In genomic region chr10:89412287-89412686, GRCh38 we compare ENCODE assay signal across 18 cellular contexts. TPM values are rescaled to one million over a fixed set of nuclear protein-coding genes. Genes with fewer than 3 reads are reported as not detected.
DNase-seq lines count a peak whose midpoint lies in the region; ATAC-seq and TF ChIP-seq lines count a peak whose summit lies in the region.
"Not testable (repeated sequence)": the region's sequence is repeated elsewhere in the genome, so short reads cannot be mapped to it uniquely, and the experiment has no call there.
"Had no signal": no experiment of that assay in that cellular context is flagged by ENCODE, and none has a peak within 500 bp of the region (broad histone marks: within the 10 kb centered on the region; RNA-seq: fewer than 3 reads in every experiment).

No MANE protein-coding gene starts in this region.

- H3K36me3 Mint-ChIP-seq in CD4-positive, CD25-positive, alpha-beta regulatory T cell = peaks cover 13% of the 10 kb centered on the region
- peaks cover 15% of the 10 kb centered on the region for H3K36me3 Mint-ChIP-seq in activated B cell treated with CpG ODN at 0.5 μM for 24 hours (ENCODE audit: low read depth)
- H3K36me3 Mint-ChIP-seq in activated CD8-positive, alpha-beta T cell treated with anti-CD3 and anti-CD28 coated beads for 36 hours (ENCODE audit: low read depth) = peaks cover 21% of the 10 kb centered on the region
- H3K36me3 Mint-ChIP-seq in activated naive CD4-positive, alpha-beta T cell treated with anti-CD3 and anti-CD28 coated beads for 36 hours (ENCODE audit: low read depth) = peaks cover 14% of the 10 kb centered on the region
- H3K36me3 Mint-ChIP-seq in natural killer cell = not testable (repeated sequence)

- intact Hi-C loops in activated B cell treated with CpG ODN at 0.5 μM for 24 hours (cut with micrococcal nuclease) (loop anchor here (10.0 kb wide), 1 partner anchor 633 kb away; no protein-coding TSS in a partner anchor), natural killer cell (cut with micrococcal nuclease) (loop anchor here (10.0 kb wide), 1 partner anchor 293 kb away; the partner anchor contains the start of gene KIF20B)
- intact Hi-C loops in activated CD8-positive, alpha-beta T cell treated with anti-CD3 and anti-CD28 coated beads for 36 hours (cut with micrococcal nuclease) = not testable (repeated sequence)
- intact Hi-C loops in activated naive CD4-positive, alpha-beta T cell treated with anti-CD3 and anti-CD28 coated beads for 36 hours (cut with micrococcal nuclease) = loop anchor here (5.0 to 10.0 kb wide), 4 partner anchors 450 to 1793 kb away; partner anchors contain the start of gene STAMBPL1

- not testable (repeated sequence) for H3K79me2 ChIP-seq in Karpas-422 (ENCODE audit: low read length)

- peaks cover 28% of the 10 kb centered on the region for H3K4me1 ChIP-seq in CD4-positive, CD25-positive, alpha-beta regulatory T cell (ENCODE audit: control insufficient read depth, insufficient read depth, low read length, poor library complexity, severe bottlenecking)
- not testable (repeated sequence) for H3K4me1 ChIP-seq in Karpas-422 (ENCODE audit: low read length)

- not testable (repeated sequence) for TF ChIP-seq CTCF in activated B cell treated with CpG ODN at 0.5 μM for 24 hours (IDR thresholded peaks at IDR 0.05); activated CD8-positive, alpha-beta T cell treated with anti-CD3 and anti-CD28 coated beads for 36 hours (IDR thresholded peaks at IDR 0.05); natural killer cell (IDR thresholded peaks at IDR 0.05)

- not testable (repeated sequence) for H3K4me3 ChIP-seq in CD4-positive, CD25-positive, alpha-beta regulatory T cell (ENCODE audit: low read depth, low read length); Karpas-422 (ENCODE audit: low read length)

- H3K27me3 ChIP-seq in CD4-positive, CD25-positive, alpha-beta regulatory T cell (ENCODE audit: control insufficient read depth, insufficient read depth, low read length); Karpas-422 (ENCODE audit: low read length): not testable (repeated sequence)

- not testable (repeated sequence) for H2AFZ ChIP-seq in Karpas-422 (ENCODE audit: low read length)

- H3K9me3 Mint-ChIP-seq in CD4-positive, CD25-positive, alpha-beta regulatory T cell; activated B cell treated with CpG ODN at 0.5 μM for 24 hours; activated CD8-positive, alpha-beta T cell treated with anti-CD3 and anti-CD28 coated beads for 36 hours; activated naive CD4-positive, alpha-beta T cell treated with anti-CD3 and anti-CD28 coated beads for 36 hours; natural killer cell: not testable (repeated sequence)

- H3K9me3 ChIP-seq in CD4-positive, CD25-positive, alpha-beta regulatory T cell (ENCODE audit: control insufficient read depth in 2 of 2, low read length in 2 of 2); Karpas-422 (ENCODE audit: low read length): not testable (repeated sequence)

- peak overlapping the region; percentile 37 to 92 (median 56) for H3K27ac Mint-ChIP-seq in CD4-positive, CD25-positive, alpha-beta regulatory T cell
- H3K27ac Mint-ChIP-seq in activated B cell treated with CpG ODN at 0.5 μM for 24 hours (peak overlapping the region; percentile 27), natural killer cell (peak overlapping the region; percentile 45 to 85)
- H3K27ac Mint-ChIP-seq in activated CD8-positive, alpha-beta T cell treated with anti-CD3 and anti-CD28 coated beads for 36 hours = peak overlapping the region; percentile 1
- H3K27ac Mint-ChIP-seq in activated naive CD4-positive, alpha-beta T cell treated with anti-CD3 and anti-CD28 coated beads for 36 hours = peak overlapping the region; percentile 6

- DNase-seq in CD4-positive, CD25-positive, alpha-beta regulatory T cell = peak in 1 of 3 donors; percentile 43
- peak; percentile 41 for DNase-seq in Karpas-422
- DNase-seq in activated B cell treated with CpG ODN at 0.5 μM for 24 hours, natural killer cell: not testable (repeated sequence)
- peak; percentile 50 for DNase-seq in activated CD8-positive, alpha-beta T cell treated with anti-CD3 and anti-CD28 coated beads for 36 hours
- DNase-seq in activated naive CD4-positive, alpha-beta T cell treated with anti-CD3 and anti-CD28 coated beads for 36 hours = peak; percentile 49
- peak; percentile 31 for DNase-seq in central memory CD4-positive, alpha-beta T cell
- DNase-seq in stimulated activated CD4-positive, alpha-beta T cell treated with anti-CD3 and anti-CD28 coated beads, TNF-alpha, amount 100 ng/mL, for 4 hours (ENCODE audit: low read depth in 3 of 3) = peak in 2 of 3 experiments; percentile 14 to 22

- H3K4me3 Mint-ChIP-seq in CD4-positive, CD25-positive, alpha-beta regulatory T cell = peak overlapping the region; percentile 59 to 98 (median 72)
- H3K4me3 Mint-ChIP-seq in activated B cell treated with CpG ODN at 0.5 μM for 24 hours = peak overlapping the region; percentile 20
- peak overlapping the region; percentile 43 for H3K4me3 Mint-ChIP-seq in activated CD8-positive, alpha-beta T cell treated with anti-CD3 and anti-CD28 coated beads for 36 hours
- H3K4me3 Mint-ChIP-seq in activated naive CD4-positive, alpha-beta T cell treated with anti-CD3 and anti-CD28 coated beads for 36 hours = peak overlapping the region; percentile 52
- peak overlapping the region; percentile 77 for H3K4me3 Mint-ChIP-seq in natural killer cell

- not testable (repeated sequence) for ATAC-seq in CD4-positive, CD25-positive, alpha-beta regulatory T cell (ENCODE audit: low read depth in 2 of 2); activated B cell treated with CpG ODN at 0.5 μM for 24 hours (ENCODE audit: low read depth); activated CD8-positive, alpha-beta T cell treated with anti-CD3 and anti-CD28 coated beads for 36 hours; natural killer cell

- CTCF ChIA-PET in activated B cell treated with CpG ODN at 0.5 μM for 24 hours (lab: Charles Lee) = not testable (repeated sequence)
- CTCF ChIA-PET in activated CD8-positive, alpha-beta T cell treated with anti-CD3 and anti-CD28 coated beads for 36 hours (lab: Charles Lee) = interaction anchor here (1.1 to 2.1 kb wide), 3 partner anchors 21 to 194 kb away, joined by 3 to 8 read pairs (median 4); partner anchors contain the start of gene IFIT1
- CTCF ChIA-PET in activated naive CD4-positive, alpha-beta T cell treated with anti-CD3 and anti-CD28 coated beads for 36 hours (lab: Charles Lee) = interaction anchor here (0.9 to 1.4 kb wide), 3 partner anchors 11 to 44 kb away, joined by 3 to 6 read pairs (median 3); partner anchors contain the start of gene IFIT1

- peaks cover 17 to 60% (median 30%) of the 10 kb centered on the region in 4 donors for H3K4me1 Mint-ChIP-seq in CD4-positive, CD25-positive, alpha-beta regulatory T cell
- H3K4me1 Mint-ChIP-seq in activated B cell treated with CpG ODN at 0.5 μM for 24 hours = peaks cover 32% of the 10 kb centered on the region
- H3K4me1 Mint-ChIP-seq in activated CD8-positive, alpha-beta T cell treated with anti-CD3 and anti-CD28 coated beads for 36 hours (ENCODE audit: low read depth) = peaks cover 38% of the 10 kb centered on the region
- peaks cover 34% of the 10 kb centered on the region for H3K4me1 Mint-ChIP-seq in activated naive CD4-positive, alpha-beta T cell treated with anti-CD3 and anti-CD28 coated beads for 36 hours (ENCODE audit: low read depth)
- H3K4me1 Mint-ChIP-seq in natural killer cell = peaks cover 27 to 31% of the 10 kb centered on the region in 2 donors

- H3K9me2 ChIP-seq in Karpas-422 (replicated peaks; ENCODE audit: insufficient read depth, low read length) = not testable (repeated sequence)

- H3K9ac ChIP-seq in Karpas-422 (ENCODE audit: low read length) = not testable (repeated sequence)

- not testable (repeated sequence) for H3K27me3 Mint-ChIP-seq in CD4-positive, CD25-positive, alpha-beta regulatory T cell; activated B cell treated with CpG ODN at 0.5 μM for 24 hours; activated CD8-positive, alpha-beta T cell treated with anti-CD3 and anti-CD28 coated beads for 36 hours; activated naive CD4-positive, alpha-beta T cell treated with anti-CD3 and anti-CD28 coated beads for 36 hours (ENCODE audit: low read depth); natural killer cell (ENCODE audit: low read depth in 2 of 2)

- POLR2A ChIA-PET in activated B cell treated with CpG ODN at 0.5 μM for 24 hours (lab: Charles Lee); activated CD8-positive, alpha-beta T cell treated with anti-CD3 and anti-CD28 coated beads for 36 hours (lab: Charles Lee): not testable (repeated sequence)

- H3K27ac ChIP-seq in CD4-positive, CD25-positive, alpha-beta regulatory T cell (ENCODE audit: insufficient read depth, low read length, poor library complexity, severe bottlenecking); Karpas-422 (ENCODE audit: low read length): not testable (repeated sequence)

- H4K20me1 ChIP-seq in Karpas-422 (ENCODE audit: insufficient read depth, low read depth, low read length) = not testable (repeated sequence)

- H3K36me3 ChIP-seq in CD4-positive, CD25-positive, alpha-beta regulatory T cell (ENCODE audit: control insufficient read depth, insufficient read depth, low read length); Karpas-422 (ENCODE audit: insufficient read depth, low read length): not testable (repeated sequence)

- H3K4me2 ChIP-seq in Karpas-422 (ENCODE audit: low read depth, low read length, poor library complexity, severe bottlenecking) = not testable (repeated sequence)

RNA-seq across cellular contexts. Expression of gene IFIT5, which starts 2.1 kb away (rescaled TPM):
- 20.8 TPM for total RNA-seq in CD4-positive, CD25-positive, alpha-beta regulatory T cell
- 10 to 100 TPM; 12.3 to 18.1 (median 13.0) TPM for polyA plus RNA-seq in CD4-positive, CD25-positive, alpha-beta regulatory T cell
- total RNA-seq in Karpas-422 (2014; rRNA removed; shearing (Covaris generic); ENCODE audit: low replicate concordance) = 0.29 and 0.30 TPM in 2 replicates
- total RNA-seq in activated B cell treated with CpG ODN at 0.5 μM for 24 hours (20.0 and 21.3 TPM in 2 replicates), natural killer cell (10 to 100 TPM; 17.7 to 23.6 (median 20.4) TPM)
- 10 to 100 TPM; 11.7 to 12.6 TPM for total RNA-seq in activated CD8-positive, alpha-beta T cell treated with anti-CD3 and anti-CD28 coated beads for 36 hours
- total RNA-seq in activated naive CD4-positive, alpha-beta T cell treated with anti-CD3 and anti-CD28 coated beads for 36 hours = 1 to 10 TPM; 7.0 to 7.2 TPM

RNA-seq across cellular contexts. Expression of gene IFIT1, which starts 19.9 kb away (rescaled TPM):
- total RNA-seq in CD4-positive, CD25-positive, alpha-beta regulatory T cell = 6.1 TPM
- 10 to 100 TPM in 2 of 4 donors, 1 to 10 TPM in 2; 5.5 to 15.9 (median 10.7) TPM for polyA plus RNA-seq in CD4-positive, CD25-positive, alpha-beta regulatory T cell
- total RNA-seq in Karpas-422 (2014; rRNA removed; shearing (Covaris generic); ENCODE audit: low replicate concordance) = 0.18 and 0.30 TPM in 2 replicates
- 0.95 and 1.3 TPM in 2 replicates for total RNA-seq in activated B cell treated with CpG ODN at 0.5 μM for 24 hours
- 1 to 10 TPM; 6.1 to 6.3 TPM for total RNA-seq in activated CD8-positive, alpha-beta T cell treated with anti-CD3 and anti-CD28 coated beads for 36 hours
- 1 to 10 TPM; 5.9 to 6.0 TPM for total RNA-seq in activated naive CD4-positive, alpha-beta T cell treated with anti-CD3 and anti-CD28 coated beads for 36 hours
- 1 to 10 TPM; 1.0 to 4.9 (median 2.7) TPM for total RNA-seq in natural killer cell

RNA-seq across cellular contexts. Expression of gene IFIT1B, which starts 34.4 kb away (rescaled TPM):
- not detected for total RNA-seq in CD4-positive, CD25-positive, alpha-beta regulatory T cell
- polyA plus RNA-seq in CD4-positive, CD25-positive, alpha-beta regulatory T cell = under 1 TPM in 1 of 4 donors, not detected in 3; 0.08 TPM
- total RNA-seq in Karpas-422 (2014; rRNA removed; shearing (Covaris generic); ENCODE audit: low replicate concordance) = 0.78 TPM in 1 of 2 replicates, not detected in the other
- total RNA-seq in activated B cell treated with CpG ODN at 0.5 μM for 24 hours (not detected in 2 replicates), natural killer cell (not detected)
- not detected for total RNA-seq in activated CD8-positive, alpha-beta T cell treated with anti-CD3 and anti-CD28 coated beads for 36 hours
- total RNA-seq in activated naive CD4-positive, alpha-beta T cell treated with anti-CD3 and anti-CD28 coated beads for 36 hours = not detected
- total RNA-seq: A673, dermis microvascular lymphatic vessel endothelial cell, gastroesophageal sphincter, H1, hepatocyte, left cardiac atrium, lung microvascular endothelial cell, sigmoid colon had no signal
- polyA plus RNA-seq: fibroblast of lung, H1, hepatocyte, psoas muscle, sigmoid colon had no signal

Comparison
In these comparisons a context has a peak if more than half of its experiments do, and no peak if none do; other contexts are left out.
1. H3K27ac Mint-ChIP-seq: peak in every context shown above with its lines; median percentile 65 in natural killer cell; 56 in CD4-positive, CD25-positive, alpha-beta regulatory T cell; 27 in activated B cell treated with CpG ODN at 0.5 μM for 24 hours; 6 in activated naive CD4-positive, alpha-beta T cell treated with anti-CD3 and anti-CD28 coated beads for 36 hours; 1 in activated CD8-positive, alpha-beta T cell treated with anti-CD3 and anti-CD28 coated beads for 36 hours.
2. H3K4me3 Mint-ChIP-seq: peak in every context shown above with its lines; median percentile 77 in natural killer cell; 72 in CD4-positive, CD25-positive, alpha-beta regulatory T cell; 52 in activated naive CD4-positive, alpha-beta T cell treated with anti-CD3 and anti-CD28 coated beads for 36 hours; 43 in activated CD8-positive, alpha-beta T cell treated with anti-CD3 and anti-CD28 coated beads for 36 hours; 20 in activated B cell treated with CpG ODN at 0.5 μM for 24 hours.